In genomic region chr16:88759245-88759975, GRCh38 we compare ENCODE assay signal across 6 cellular contexts.
A peak's percentile ranks its signal among the peaks of the same experiment; 100 is the strongest.
DNase-seq lines count a peak whose midpoint lies in the region; ATAC-seq lines count a peak whose summit lies in the region.

No MANE protein-coding gene starts in this region.

- ATAC-seq in GM18520 (IDR thresholded peaks at IDR 0.05; ENCODE audit: unreplicated experiment): no peak

- DNase-seq in DMS 273 (lab: John Stamatoyannopoulos, UW; ENCODE audit: unreplicated experiment): peak; percentile 36
- no peak for DNase-seq in DMS 273 treated with DMSO at 0.1 percent for 48 hours (lab: John Stamatoyannopoulos, UW)
- DNase-seq in effector CD4-positive, alpha-beta T cell: peak; percentile 34
- peak in 2 of 3 donors; percentile 31 to 37 for DNase-seq in stimulated activated CD4-positive, alpha-beta T cell treated with anti-CD3 and anti-CD28 coated beads, TNF-alpha, amount 100 ng/mL, for 1 hour (ENCODE audit: low read depth in 3 of 3, low spot score in 1 of 3)
- DNase-seq in RPMI8226: no peak

Comparison
In these comparisons a context has a peak if more than half of its experiments do, and no peak if none do; other contexts are left out.
1. DNase-seq: peak in DMS 273 (single experiment), effector CD4-positive, alpha-beta T cell (single experiment) and stimulated activated CD4-positive, alpha-beta T cell treated with anti-CD3 and anti-CD28 coated beads, TNF-alpha, amount 100 ng/mL, for 1 hour (2 of 3); none in DMS 273 treated with DMSO at 0.1 percent for 48 hours (single experiment) and RPMI8226 (single experiment).